13 cellular contexts compared by ENCODE assay signal in the genomic region with DNA sequence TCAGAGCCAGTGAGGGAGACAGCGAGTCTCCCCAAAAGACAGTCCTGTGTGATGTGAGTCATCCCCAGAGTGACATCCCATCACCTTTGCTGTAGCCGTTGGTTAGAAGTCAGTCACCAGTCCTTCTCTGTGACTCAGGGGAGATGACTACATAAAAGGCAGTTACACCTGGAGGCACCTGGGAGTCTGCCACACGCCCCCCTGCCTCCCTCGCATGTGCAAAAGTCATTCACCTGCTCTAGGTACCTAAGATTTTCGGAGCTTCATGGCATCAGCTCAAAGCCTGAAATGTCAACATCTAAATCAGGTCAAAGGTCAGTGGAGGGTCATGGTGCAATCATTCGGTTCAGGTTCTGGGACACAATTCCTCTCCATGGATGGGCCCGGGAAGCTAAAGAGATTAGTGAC. TPM values are rescaled to one million over a fixed set of nuclear protein-coding genes. Genes with fewer than 3 reads are reported as not detected.
DNase-seq lines count a peak whose midpoint lies in the region; ATAC-seq, FAIRE-seq and TF ChIP-seq lines count a peak whose summit lies in the region.
"Had no signal": no experiment of that assay in that cellular context is flagged by ENCODE, and none has a peak within 500 bp of the region (broad histone marks: within the 10 kb centered on the region; RNA-seq: fewer than 3 reads in every experiment).

No MANE protein-coding gene starts in this region.

- FAIRE-seq in HepG2 (lab: Jason Lieb, UNC) = no peak

- H3K27ac Mint-ChIP-seq in activated T-helper 17 cell treated with anti-CD3 and anti-CD28 coated beads, Interleukin-2, amount 50 U/mL, for 72 hours = peak overlapping the region; percentile 53

- H3K9me3 ChIP-seq in HepG2 (ENCODE audit: low read length) = no peaks in the 10 kb centered on the region

- peak overlapping the region; percentile 10 for H3K4me3 Mint-ChIP-seq in activated T-helper 17 cell treated with anti-CD3 and anti-CD28 coated beads, Interleukin-2, amount 50 U/mL, for 72 hours

- peaks cover 0 to 23% of the 10 kb centered on the region in 2 experiments; a peak in 2 of 5 replicates for H3K27me3 ChIP-seq in HepG2 (ENCODE audit: control insufficient read depth in 1 of 2, insufficient read depth in 2 of 2, low read length in 2 of 2)

- no peak overlapping the region for H2AFZ ChIP-seq in HepG2 (ENCODE audit: low read length)

- TF ChIP-seq RAD21 in HepG2 (CRISPR knock-in tag; IDR thresholded peaks at IDR 0.05) = no peak

- BruUV-seq in HepG2 (replicated peaks; lab: Mats Ljungman, UMichigan) = no TSS peak

- no peaks in the 10 kb centered on the region for H3K9me3 Mint-ChIP-seq in activated T-helper 17 cell treated with anti-CD3 and anti-CD28 coated beads, Interleukin-2, amount 50 U/mL, for 72 hours

- no peak overlapping the region for H3K4me3 ChIP-seq in HepG2 (replicated peaks in 1 of 3; ENCODE audit: insufficient read depth in 1 of 3, low read depth in 2 of 3, low read length in 3 of 3)

- no peak overlapping the region for H3K9ac ChIP-seq in HepG2 (ENCODE audit: insufficient read depth, low read depth, low read length)

- intact Hi-C loops in HepG2 (cut with micrococcal nuclease; ENCODE audit: unreplicated experiment) = no loop called here

- DNase-seq in stimulated activated CD4-positive, alpha-beta T cell treated with anti-CD3 and anti-CD28 coated beads, Interleukin-15, amount 100 ng/mL, for 24 hours = peak; percentile 52
- no peak for DNase-seq in stimulated activated CD4-positive, alpha-beta T cell treated with anti-CD3 and anti-CD28 coated beads, Interleukin-2, amount 100 ng/mL, for 48 hours
- DNase-seq in HepG2 (ENCODE audit: low spot score) (no peak), HUDEP-2 (lab: John Stamatoyannopoulos, UW; ENCODE audit: unreplicated experiment in 76 of 76) (no peak), AG20443 (ENCODE audit: low spot score) (no peak), NCI-H345 treated with DMSO at 0.1 percent for 48 hours (lab: John Stamatoyannopoulos, UW; ENCODE audit: unreplicated experiment) (no peak)
- no peak for DNase-seq in central memory CD4-positive, alpha-beta T cell
- DNase-seq: NCI-H2081 had no signal

- TF ChIP-seq POLR2A in HepG2 (IDR thresholded peaks at IDR 0.05; ENCODE audit: insufficient read depth in 1 of 2, low read depth in 2 of 2, low read length in 2 of 2) = no peak

- H3K36me3 ChIP-seq in HepG2 (replicated peaks in 1 of 2; ENCODE audit: control insufficient read depth in 1 of 2, insufficient read depth in 2 of 2, low read length in 2 of 2) = no peaks in the 10 kb centered on the region

- peaks cover 8% of the 10 kb centered on the region for H3K4me1 Mint-ChIP-seq in activated T-helper 17 cell treated with anti-CD3 and anti-CD28 coated beads, Interleukin-2, amount 50 U/mL, for 72 hours

- H3K4me1 ChIP-seq in HepG2 (ENCODE audit: insufficient read depth, low read length) = no peaks in the 10 kb centered on the region

- in situ Hi-C loops in HepG2 (cut with HindIII; ENCODE audit: extremely low pct_ligation_motif_present, low pct_unique_long_range_greater_than_20kb) = no loop called here

- POLR2A ChIA-PET in HepG2 (lab: Yijun Ruan, JAX) = no interaction called here

- H4K20me1 ChIP-seq in HepG2 (ENCODE audit: insufficient read depth, low read length) = no peaks in the 10 kb centered on the region

- no peak overlapping the region for H3K27ac ChIP-seq in HepG2 (ENCODE audit: extremely low read length, insufficient read depth, low read length)

- 5% methylated on average over 6 of the region's 7 CpGs for WGBS in HepG2 (ENCODE audit: low lambda C conversion rate)

- CTCF ChIA-PET in HepG2 (lab: Yijun Ruan, JAX; ENCODE audit: low intra/inter-chr PET ratio, low total read pairs) = no interaction called here

- peaks cover 26% of the 10 kb centered on the region for H3K27me3 Mint-ChIP-seq in activated T-helper 17 cell treated with anti-CD3 and anti-CD28 coated beads, Interleukin-2, amount 50 U/mL, for 72 hours

- TF ChIP-seq EP300 in HepG2 (IDR thresholded peaks at IDR 0.05; ENCODE audit: low read depth in 2 of 2, low read length in 2 of 2) (no peak), HepG2 (CRISPR knock-in tag; IDR thresholded peaks at IDR 0.05; ENCODE audit: borderline replicate concordance) (no peak)

- ATAC-seq in activated T-helper 17 cell treated with anti-CD3 and anti-CD28 coated beads, Interleukin-2, amount 50 U/mL, for 72 hours (replicated peaks) = peak; percentile 85
- ATAC-seq in HepG2 = peak; percentile 32; the same call in 2 of the 3 replicates

- H3K4me2 ChIP-seq in HepG2 (ENCODE audit: low read depth, low read length) = no peak overlapping the region

- H3K79me2 ChIP-seq in HepG2 (ENCODE audit: insufficient read depth, low read length) = no peaks in the 10 kb centered on the region

- no peaks in the 10 kb centered on the region for H3K36me3 Mint-ChIP-seq in activated T-helper 17 cell treated with anti-CD3 and anti-CD28 coated beads, Interleukin-2, amount 50 U/mL, for 72 hours (ENCODE audit: low read depth)

- no peak for TF ChIP-seq CTCF in HepG2 (CRISPR knock-in tag; IDR thresholded peaks at IDR 0.05)

TF ChIP-seq in HepG2, 621 proteins besides CTCF, POLR2A, EP300 and RAD21:
- TF ChIP-seq BORCS8-MEF2B (CRISPR knock-in tag; IDR thresholded peaks at IDR 0.05) = no peak
- no peak for TF ChIP-seq TCF7L2 (IDR thresholded peaks at IDR 0.05; ENCODE audit: low read depth, low read length)
- TF ChIP-seq NR2C2 (CRISPR knock-in tag; IDR thresholded peaks at IDR 0.05; ENCODE audit: borderline replicate concordance) = peak; percentile 82
- TF ChIP-seq FOXA1 (IDR thresholded peaks at IDR 0.05) = no peak
- TF ChIP-seq FOXA1 (CRISPR knock-in tag; IDR thresholded peaks at IDR 0.05) = 0 out of 2 replicates have a peak, but pooled peaks have one; percentile 13
- TF ChIP-seq, protein P1, sequence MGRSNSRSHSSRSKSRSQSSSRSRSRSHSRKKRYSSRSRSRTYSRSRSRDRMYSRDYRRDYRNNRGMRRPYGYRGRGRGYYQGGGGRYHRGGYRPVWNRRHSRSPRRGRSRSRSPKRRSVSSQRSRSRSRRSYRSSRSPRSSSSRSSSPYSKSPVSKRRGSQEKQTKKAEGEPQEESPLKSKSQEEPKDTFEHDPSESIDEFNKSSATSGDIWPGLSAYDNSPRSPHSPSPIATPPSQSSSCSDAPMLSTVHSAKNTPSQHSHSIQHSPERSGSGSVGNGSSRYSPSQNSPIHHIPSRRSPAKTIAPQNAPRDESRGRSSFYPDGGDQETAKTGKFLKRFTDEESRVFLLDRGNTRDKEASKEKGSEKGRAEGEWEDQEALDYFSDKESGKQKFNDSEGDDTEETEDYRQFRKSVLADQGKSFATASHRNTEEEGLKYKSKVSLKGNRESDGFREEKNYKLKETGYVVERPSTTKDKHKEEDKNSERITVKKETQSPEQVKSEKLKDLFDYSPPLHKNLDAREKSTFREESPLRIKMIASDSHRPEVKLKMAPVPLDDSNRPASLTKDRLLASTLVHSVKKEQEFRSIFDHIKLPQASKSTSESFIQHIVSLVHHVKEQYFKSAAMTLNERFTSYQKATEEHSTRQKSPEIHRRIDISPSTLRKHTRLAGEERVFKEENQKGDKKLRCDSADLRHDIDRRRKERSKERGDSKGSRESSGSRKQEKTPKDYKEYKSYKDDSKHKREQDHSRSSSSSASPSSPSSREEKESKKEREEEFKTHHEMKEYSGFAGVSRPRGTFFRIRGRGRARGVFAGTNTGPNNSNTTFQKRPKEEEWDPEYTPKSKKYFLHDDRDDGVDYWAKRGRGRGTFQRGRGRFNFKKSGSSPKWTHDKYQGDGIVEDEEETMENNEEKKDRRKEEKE (IDR thresholded peaks at IDR 0.05) = no peak
- TF ChIP-seq RFXANK (CRISPR knock-in tag; IDR thresholded peaks at IDR 0.05) = no peak
- TF ChIP-seq ZNF773 (CRISPR knock-in tag; IDR thresholded peaks at IDR 0.05; ENCODE audit: borderline replicate concordance) = no peak
- TF ChIP-seq CEBPB (IDR thresholded peaks at IDR 0.05; ENCODE audit: borderline replicate concordance, low read depth, low read length) = peak; percentile 57; the same call in 1 of the 2 replicates
- no peak for TF ChIP-seq NR2F6 (IDR thresholded peaks at IDR 0.05)
- TF ChIP-seq NR2F6 (CRISPR knock-in tag; IDR thresholded peaks at IDR 0.05) = peak; percentile 41; the same call in 1 of the 2 replicates
- 0 out of 4 replicates have a peak, but pooled peaks of 1 of the 2 experiments have one; percentile 15 for TF ChIP-seq NR2F1 (CRISPR knock-in tag; IDR thresholded peaks at IDR 0.05)
- peak; percentile 49 for TF ChIP-seq HNF4A (CRISPR knock-in tag; IDR thresholded peaks at IDR 0.05)
TF ChIP-seq in HepG2: peak in this region for 6.

RNA-seq across cellular contexts. Expression of a gene that starts 50.3 kb away (rescaled TPM):
- not detected for total RNA-seq in activated T-helper 17 cell treated with anti-CD3 and anti-CD28 coated beads, Interleukin-2, amount 50 U/mL, for 72 hours
- 0.04 TPM in 1 of 2 replicates, not detected in the other for total RNA-seq in HepG2 (2016; rRNA removed; fragmentation: Illumina TruSeq; extraction: Trizol)
- total RNA-seq in HepG2 (2016; cell fraction: cytosol; rRNA removed; fragmentation: Illumina TruSeq; extraction: Trizol; ENCODE audit: low read depth) = not detected in 2 replicates
- total RNA-seq in HepG2 (2016; cell fraction: insoluble cytoplasmic fraction; rRNA removed; fragmentation: Illumina TruSeq; extraction: Trizol) = 0.06 TPM in 1 of 2 replicates, not detected in the other
- 0.09 TPM in 1 of 2 replicates, not detected in the other for total RNA-seq in HepG2 (2016; cell fraction: membrane; rRNA removed; fragmentation: Illumina TruSeq; extraction: Trizol)
- total RNA-seq in HepG2 (2016; cell fraction: nucleus; rRNA removed; fragmentation: Illumina TruSeq; extraction: Trizol) = not detected in 2 replicates
- 0.01 and 0.04 TPM in 2 replicates for polyA plus RNA-seq in HepG2 (2011; rRNA removed)
- 0.04 and 0.05 TPM in 2 replicates for polyA plus RNA-seq in HepG2 (2011; cell fraction: cytosol; rRNA removed)
- polyA plus RNA-seq in HepG2 (2011; cell fraction: nucleus; rRNA removed) = 0.10 TPM in 1 of 2 replicates, not detected in the other
- not detected in 2 replicates for polyA plus RNA-seq in HepG2 (2012)
- polyA plus RNA-seq in HepG2 (2016; cell fraction: cytosol; fragmentation: Illumina TruSeq; extraction: Trizol; ENCODE audit: low read depth) = not detected in 2 replicates
- 0.10 and 0.19 TPM in 2 replicates for polyA plus RNA-seq in HepG2 (2016; cell fraction: insoluble cytoplasmic fraction; fragmentation: Illumina TruSeq; extraction: Trizol; ENCODE audit: low read depth)
- 0.16 TPM in 1 of 2 replicates, not detected in the other for polyA plus RNA-seq in HepG2 (2016; cell fraction: membrane; fragmentation: Illumina TruSeq; extraction: Trizol; ENCODE audit: low read depth)
- not detected in 2 replicates for polyA plus RNA-seq in HepG2 (2016; cell fraction: nucleus; fragmentation: Illumina TruSeq; extraction: Trizol; ENCODE audit: insufficient read depth, low read depth)
- not detected in 2 replicates for polyA minus RNA-seq in HepG2 (2011; rRNA and poly(A)+ RNA removed; ENCODE audit: low replicate concordance)
- polyA minus RNA-seq in HepG2 (2011; cell fraction: cytosol; rRNA and poly(A)+ RNA removed) = not detected in 2 replicates
- 0.12 TPM in 1 of 2 replicates, not detected in the other for polyA minus RNA-seq in HepG2 (2011; cell fraction: nucleus; rRNA and poly(A)+ RNA removed)
- total RNA-seq: epithelial cell of proximal tubule, G401, renal cortical epithelial cell, urinary bladder had no signal
- polyA plus RNA-seq: urinary bladder had no signal
